29 cellular contexts compared by ENCODE assay signal in the genomic region with DNA sequence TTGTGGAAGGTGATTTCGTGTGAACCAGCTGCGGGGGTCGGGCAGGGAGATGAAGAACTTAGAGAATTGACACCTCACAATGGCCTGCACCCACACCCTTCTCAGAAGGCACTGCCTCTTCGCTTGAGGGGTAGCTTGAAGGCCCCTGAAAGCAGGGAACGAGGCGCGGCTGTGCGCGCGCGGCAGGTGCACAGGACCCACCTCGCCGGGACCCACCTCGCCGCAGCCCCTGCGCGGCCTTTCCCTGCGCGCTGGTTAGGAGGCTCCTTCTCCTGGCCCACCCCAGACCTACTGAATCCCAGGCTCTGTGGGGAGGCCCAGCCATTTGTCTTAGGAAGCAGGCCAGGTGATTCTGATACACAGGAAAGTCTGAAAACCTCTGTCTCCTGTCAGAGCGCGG. TPM values are rescaled to one million over a fixed set of nuclear protein-coding genes. Genes with fewer than 3 reads are reported as not detected.
"Had no signal": no experiment of that assay in that cellular context is flagged by ENCODE, and none has a peak within 500 bp of the region (broad histone marks: within the 10 kb centered on the region; RNA-seq: fewer than 3 reads in every experiment).

No MANE protein-coding gene starts in this region.

- H3K27me3 ChIP-seq: dorsolateral prefrontal cortex, esophagus squamous epithelium, gastrocnemius medialis, heart right ventricle, left lung had no signal

- H3K4me1 ChIP-seq: esophagus squamous epithelium, gastrocnemius medialis, heart right ventricle, left lung, lower lobe of right lung had no signal

- H3K27ac Mint-ChIP-seq: effector memory CD8-positive, alpha-beta T cell; endodermal cell; memory B cell had no signal

- H3K4me1 Mint-ChIP-seq: endodermal cell, memory B cell had no signal

- FAIRE-seq: colon, endometrium, islet of Langerhans, keratinocyte had no signal

- H3K36me3 Mint-ChIP-seq: memory B cell had no signal

- H3K27ac ChIP-seq: coronary artery, dorsolateral prefrontal cortex, epithelial cell of prostate, esophagus squamous epithelium, gastrocnemius medialis, heart right ventricle, left lung, lower lobe of right lung had no signal

- H3K36me3 ChIP-seq: esophagus squamous epithelium, gastrocnemius medialis, heart right ventricle, left lung, lower lobe of right lung had no signal

- H3K9me3 ChIP-seq: esophagus squamous epithelium, gastrocnemius medialis, left lung had no signal

- H3K9me3 Mint-ChIP-seq: effector memory CD8-positive, alpha-beta T cell had no signal

- ATAC-seq: effector memory CD8-positive, alpha-beta T cell; esophagus mucosa; gastrocnemius medialis; heart right ventricle; left cardiac atrium; left lung; left ventricle myocardium superior; lower lobe of right lung had no signal

- DNase-seq: dermis blood vessel endothelial cell; dorsolateral prefrontal cortex; effector CD4-positive, alpha-beta T cell; effector memory CD8-positive, alpha-beta T cell; endodermal cell; erythroblast; esophagus squamous epithelium; foreskin fibroblast; foreskin melanocyte; gastrocnemius medialis; glutamatergic neuron; head of caudate nucleus; heart right ventricle; hippocampal formation; left cardiac atrium; left ventricle myocardium superior; lower lobe of right lung; mesendoderm; midbrain had no signal

- H3K4me3 ChIP-seq: coronary artery, dorsolateral prefrontal cortex, esophagus squamous epithelium, gastrocnemius medialis, heart right ventricle, left lung, lower lobe of right lung had no signal

- H3K4me3 Mint-ChIP-seq: effector memory CD8-positive, alpha-beta T cell; endodermal cell; memory B cell had no signal

- H3K27me3 Mint-ChIP-seq: effector memory CD8-positive, alpha-beta T cell had no signal

RNA-seq across cellular contexts. Expression of a gene that starts 46.2 kb away (rescaled TPM):
- total RNA-seq: lung microvascular endothelial cell had no signal
- polyA plus RNA-seq: keratinocyte had no signal
